10 cellular contexts compared by ENCODE assay signal in genomic region chr5:35854248-35854647, GRCh38. TPM values are rescaled to one million over a fixed set of nuclear protein-coding genes. Genes with fewer than 3 reads are reported as not detected.
DNase-seq lines count a peak whose midpoint lies in the region; ATAC-seq, FAIRE-seq and TF ChIP-seq lines count a peak whose summit lies in the region.
"Had no signal": no experiment of that assay in that cellular context is flagged by ENCODE, and none has a peak within 500 bp of the region (broad histone marks: within the 10 kb centered on the region; RNA-seq: fewer than 3 reads in every experiment).

No MANE protein-coding gene starts in this region.

- intact Hi-C loops in mucosa of descending colon (cut with DNase I, micrococcal nuclease): no loop called here
- intact Hi-C loops in testis (cut with DNase I; ENCODE audit: low total_unique reads): no loop called here
- intact Hi-C loops in head of caudate nucleus (cut with DNase I): no loop called here

- TF ChIP-seq POLR2A in testis (IDR thresholded peaks at IDR 0.05): no peak

- H3K27me3 Mint-ChIP-seq in mesothelial cell of epicardium (ENCODE audit: low read depth): peaks cover 2% of the 10 kb centered on the region

- H3K4me1 Mint-ChIP-seq in mesothelial cell of epicardium: peaks cover 24% of the 10 kb centered on the region

- H3K9me3 Mint-ChIP-seq in mesothelial cell of epicardium: no peaks in the 10 kb centered on the region

- TF ChIP-seq CTCF in mucosa of descending colon (IDR thresholded peaks at IDR 0.05) (no peak), testis (IDR thresholded peaks at IDR 0.05) (no peak), mesothelial cell of epicardium (IDR thresholded peaks at IDR 0.05; ENCODE audit: unreplicated experiment) (no peak)

- no peak for FAIRE-seq in GM19239 (lab: Jason Lieb, UNC)
- FAIRE-seq: A549 had no signal

- peak; percentile 72 for ATAC-seq in mucosa of descending colon
- ATAC-seq: A549 had no signal

- WGBS in testis, 2 donors: 48 to 64% methylated on average over 1 of the region's 1 CpG

- no peaks in the 10 kb centered on the region for H3K4me1 ChIP-seq in mucosa of descending colon (ENCODE audit: low read depth)
- H3K4me1 ChIP-seq in testis: peaks cover 37% of the 10 kb centered on the region

- DNase-seq in activated T-cell treated with anti-CD3 and anti-CD28 coated beads for 1 hour (ENCODE audit: low read depth): peak; percentile 44
- DNase-seq in activated T-cell treated with anti-CD3 and anti-CD28 coated beads, Interleukin-2, amount 50 U/mL, for 48 hours: no peak
- DNase-seq in activated T-helper 1 cell treated with anti-CD3 and anti-CD28 coated beads, Interleukin-2, amount 50 U/mL, for 16 hours (ENCODE audit: low read depth in 1 of 2, low spot score in 1 of 2): peak; percentile 30 to 61
- peak in 1 of 3 donors; percentile 22 for DNase-seq in mucosa of descending colon
- no peak for DNase-seq in testis
- no peak for DNase-seq in mesothelial cell of epicardium (ENCODE audit: low spot score in 2 of 2, unreplicated experiment in 2 of 2)
- DNase-seq in head of caudate nucleus: no peak
- no peak for DNase-seq in GM19239 (ENCODE audit: insufficient read length, low spot score)
- DNase-seq: NCI-H187 treated with DMSO at 0.1 percent for 48 hours had no signal

- no peaks in the 10 kb centered on the region for H3K36me3 ChIP-seq in mucosa of descending colon (ENCODE audit: low read depth)
- no peaks in the 10 kb centered on the region for H3K36me3 ChIP-seq in testis (ENCODE audit: low read depth, missing control alignments)

- no peaks in the 10 kb centered on the region for H3K36me3 Mint-ChIP-seq in mesothelial cell of epicardium

- H3K9me3 ChIP-seq in mucosa of descending colon (no peaks in the 10 kb centered on the region), testis (no peaks in the 10 kb centered on the region)
- H3K9me3 ChIP-seq: A549 had no signal

- H3K27ac Mint-ChIP-seq in mesothelial cell of epicardium: no peak overlapping the region

- H3K27ac ChIP-seq in testis: peak overlapping the region; percentile 5 to 81
- H3K27ac ChIP-seq: A549 had no signal

- H3K4me3 ChIP-seq in mucosa of descending colon (no peak overlapping the region), testis (no peak overlapping the region)
- H3K4me3 ChIP-seq: A549 had no signal

- no peaks in the 10 kb centered on the region for H3K27me3 ChIP-seq in testis

- no peak overlapping the region for H3K4me3 Mint-ChIP-seq in mesothelial cell of epicardium

RNA-seq across cellular contexts. Expression of gene IL7R, which starts 2.4 kb away (rescaled TPM):
- 10 to 100 TPM in 2 of 3 donors, 1 to 10 TPM in 1; 6.6 to 16.9 (median 10.4) TPM for total RNA-seq in mucosa of descending colon
- total RNA-seq in testis: 10 to 100 TPM in 1 of 2 donors, 1 to 10 TPM in 1; 7.6 to 17.5 TPM
- 12.1 TPM for polyA plus RNA-seq in testis (ENCODE audit: insufficient read depth, low read depth, low replicate concordance)
- total RNA-seq in mesothelial cell of epicardium: 0.13 to 0.25 TPM (median 0.13 TPM) in 3 replicates

Comparison
In these comparisons a context has a peak if more than half of its experiments do, and no peak if none do; other contexts are left out.
1. DNase-seq: peak in activated T-cell treated with anti-CD3 and anti-CD28 coated beads for 1 hour (single experiment) and activated T-helper 1 cell treated with anti-CD3 and anti-CD28 coated beads, Interleukin-2, amount 50 U/mL, for 16 hours (2 of 2); none in activated T-cell treated with anti-CD3 and anti-CD28 coated beads, Interleukin-2, amount 50 U/mL, for 48 hours (0 of 2), testis (single experiment), mesothelial cell of epicardium (0 of 2), head of caudate nucleus (0 of 42) and GM19239 (single experiment).